8 cellular contexts compared by ENCODE assay signal in the genomic region with DNA sequence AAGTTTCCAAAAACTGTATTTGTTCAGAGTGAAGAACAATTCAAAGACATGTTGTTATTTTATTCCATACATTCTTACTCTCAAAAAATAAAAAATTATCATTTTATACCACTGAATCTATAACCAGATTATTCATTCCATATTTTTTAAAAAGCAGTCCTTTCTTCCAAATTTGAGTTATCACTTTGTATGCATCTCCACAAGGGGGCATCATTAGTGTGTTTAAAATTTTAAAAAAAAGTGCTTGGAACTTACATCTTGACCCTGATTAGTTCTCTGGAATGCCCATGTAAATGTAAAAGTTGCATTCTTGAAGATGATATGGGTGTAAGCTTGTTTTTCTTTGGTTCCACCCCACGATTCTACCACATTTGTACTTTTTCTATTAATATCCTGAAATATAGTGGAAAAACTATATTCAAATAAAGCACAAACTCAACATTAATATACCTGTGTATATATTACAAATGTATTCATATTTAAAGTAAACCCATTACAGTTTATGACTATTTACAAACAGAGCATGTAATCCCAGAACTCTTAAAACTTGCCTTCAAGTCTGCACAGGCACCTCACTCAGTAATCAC.
DNase-seq lines count a peak whose midpoint lies in the region; ATAC-seq and TF ChIP-seq lines count a peak whose summit lies in the region.

No MANE protein-coding gene starts in this region.

- ATAC-seq in right lobe of liver (no peak), HG03442 (IDR thresholded peaks at IDR 0.05; ENCODE audit: unreplicated experiment) (no peak), GM21528 (IDR thresholded peaks at IDR 0.05; ENCODE audit: low FRiP score, unreplicated experiment) (no peak)

- CTCF ChIA-PET in HEK293T (lab: Yijun Ruan, JAX): no interaction called here
- CTCF ChIA-PET in activated CD4-positive, alpha-beta T cell treated with anti-CD3 and anti-CD28 coated beads, Interleukin-2, amount 10 ng/mL, durations not matched to agents 7 days and 5 days (lab: Charles Lee): no interaction called here

- POLR2A ChIA-PET in HEK293T (lab: Yijun Ruan, JAX): no interaction called here
- POLR2A ChIA-PET in activated CD4-positive, alpha-beta T cell treated with anti-CD3 and anti-CD28 coated beads, Interleukin-2, amount 10 ng/mL, durations not matched to agents 7 days and 5 days (lab: Charles Lee): no interaction called here

- H3K9me3 ChIP-seq in right lobe of liver: no peaks in the 10 kb centered on the region

- intact Hi-C loops in right lobe of liver (cut with DNase I): no loop called here

- no peak for TF ChIP-seq POLR2A in right lobe of liver (IDR thresholded peaks at IDR 0.05)

- H3K9me3 Mint-ChIP-seq in activated CD4-positive, alpha-beta T cell treated with anti-CD3 and anti-CD28 coated beads, Interleukin-2, amount 10 ng/mL, durations not matched to agents 7 days and 5 days: no peaks in the 10 kb centered on the region

- H3K4me1 ChIP-seq in right lobe of liver: no peaks in the 10 kb centered on the region

- TF ChIP-seq CTCF in right lobe of liver (IDR thresholded peaks at IDR 0.05): peak; percentile 17 to 46 (median 40)

- H3K27ac Mint-ChIP-seq in activated CD4-positive, alpha-beta T cell treated with anti-CD3 and anti-CD28 coated beads, Interleukin-2, amount 10 ng/mL, durations not matched to agents 7 days and 5 days: no peak overlapping the region

- H3K27me3 ChIP-seq in right lobe of liver: no peaks in the 10 kb centered on the region

- H3K27ac ChIP-seq in right lobe of liver: no peak overlapping the region

- H3K27me3 Mint-ChIP-seq in activated CD4-positive, alpha-beta T cell treated with anti-CD3 and anti-CD28 coated beads, Interleukin-2, amount 10 ng/mL, durations not matched to agents 7 days and 5 days: no peaks in the 10 kb centered on the region

- no peaks in the 10 kb centered on the region for H3K4me1 Mint-ChIP-seq in activated CD4-positive, alpha-beta T cell treated with anti-CD3 and anti-CD28 coated beads, Interleukin-2, amount 10 ng/mL, durations not matched to agents 7 days and 5 days

- 8% methylated on average over 1 of the region's 1 CpG for WGBS in right lobe of liver (ENCODE audit: insufficient coverage, low coverage, low lambda C conversion rate, missing lambda C conversion rate)

- no peaks in the 10 kb centered on the region for H3K36me3 Mint-ChIP-seq in activated CD4-positive, alpha-beta T cell treated with anti-CD3 and anti-CD28 coated beads, Interleukin-2, amount 10 ng/mL, durations not matched to agents 7 days and 5 days (ENCODE audit: low read depth)

- no peak overlapping the region for H3K4me3 ChIP-seq in right lobe of liver

- no peaks in the 10 kb centered on the region for H3K36me3 ChIP-seq in right lobe of liver

- no peak overlapping the region for H3K4me3 Mint-ChIP-seq in activated CD4-positive, alpha-beta T cell treated with anti-CD3 and anti-CD28 coated beads, Interleukin-2, amount 10 ng/mL, durations not matched to agents 7 days and 5 days

- peak; percentile 44 for DNase-seq in COR-L47 (lab: John Stamatoyannopoulos, UW)
- peak; percentile 13 for DNase-seq in HEK293T (ENCODE audit: extremely low spot score)
- peak; percentile 7 for DNase-seq in amniotic epithelial cell (ENCODE audit: low read depth)
- DNase-seq in right lobe of liver: no peak
- no peak for DNase-seq in activated CD4-positive, alpha-beta T cell treated with anti-CD3 and anti-CD28 coated beads, Interleukin-2, amount 10 ng/mL, durations not matched to agents 7 days and 5 days
- no peak for DNase-seq in activated CD4-positive, alpha-beta T cell treated with anti-CD3 and anti-CD28 coated beads, Interleukin-2, amount 50 U/mL, for 1 hour

TF ChIP-seq in HEK293T, 16 proteins besides CTCF, POLR2A, EP300 and RAD21:
- TF ChIP-seq ZNF384 (IDR thresholded peaks at IDR 0.05) (peak; percentile 49; the same call in 1 of the 2 replicates), BHLHE40 (IDR thresholded peaks at IDR 0.05; ENCODE audit: borderline replicate concordance) (no peak)
TF ChIP-seq in HEK293T: peak in this region for 1.

Comparison
In these comparisons a context has a peak if more than half of its experiments do, and no peak if none do; other contexts are left out.
1. DNase-seq: peak in COR-L47 (single experiment), HEK293T (single experiment) and amniotic epithelial cell (single experiment); none in right lobe of liver (0 of 3), activated CD4-positive, alpha-beta T cell treated with anti-CD3 and anti-CD28 coated beads, Interleukin-2, amount 10 ng/mL, durations not matched to agents 7 days and 5 days (single experiment) and activated CD4-positive, alpha-beta T cell treated with anti-CD3 and anti-CD28 coated beads, Interleukin-2, amount 50 U/mL, for 1 hour (single experiment).